ENCODE assay signal across 22 cellular contexts in genomic region chr2:200909958-200910357, GRCh38. TPM values are rescaled to one million over a fixed set of nuclear protein-coding genes. Genes with fewer than 3 reads are reported as not detected.
DNase-seq lines count a peak whose midpoint lies in the region; ATAC-seq, FAIRE-seq and TF ChIP-seq lines count a peak whose summit lies in the region.
"Had no signal": no experiment of that assay in that cellular context is flagged by ENCODE, and none has a peak within 500 bp of the region (broad histone marks: within the 10 kb centered on the region; RNA-seq: fewer than 3 reads in every experiment).

No MANE protein-coding gene starts in this region.

- TF ChIP-seq CTCF in A549 (IDR thresholded peaks at IDR 0.05) = no peak

- no peak for FAIRE-seq in A549 (lab: Jason Lieb, UNC)
- FAIRE-seq: A204.1, GM12891, GM18507 had no signal

- H3K4me1 Mint-ChIP-seq in activated T-cell treated with anti-CD3 and anti-CD28 coated beads, Interleukin-2, amount 50 U/mL, for 24 hours (ENCODE audit: low read depth) = no peaks in the 10 kb centered on the region
- no peaks in the 10 kb centered on the region for H3K4me1 Mint-ChIP-seq in stimulated activated effector memory CD8-positive, alpha-beta T cell treated with anti-CD3 and anti-CD28 coated beads, Interleukin-12 subunit alpha, Interleukin-12 subunit beta, amount 100 ng/mL, for 72 hours
- H3K4me1 Mint-ChIP-seq: GM23338, H9 had no signal

- H3K27me3 Mint-ChIP-seq in activated T-cell treated with anti-CD3 and anti-CD28 coated beads, Interleukin-2, amount 50 U/mL, for 24 hours = no peaks in the 10 kb centered on the region
- H3K27me3 Mint-ChIP-seq: CD4-positive, alpha-beta memory T cell had no signal

- peaks cover 82% of the 10 kb centered on the region for H3K36me3 Mint-ChIP-seq in activated T-cell treated with anti-CD3 and anti-CD28 coated beads, Interleukin-2, amount 50 U/mL, for 24 hours (ENCODE audit: low read depth)
- H3K36me3 Mint-ChIP-seq in stimulated activated effector memory CD8-positive, alpha-beta T cell treated with anti-CD3 and anti-CD28 coated beads, Interleukin-12 subunit alpha, Interleukin-12 subunit beta, amount 100 ng/mL, for 72 hours = peaks cover 96% of the 10 kb centered on the region

- no peaks in the 10 kb centered on the region for H3K9me3 Mint-ChIP-seq in activated T-cell treated with anti-CD3 and anti-CD28 coated beads, Interleukin-2, amount 50 U/mL, for 24 hours
- no peaks in the 10 kb centered on the region for H3K9me3 Mint-ChIP-seq in stimulated activated effector memory CD8-positive, alpha-beta T cell treated with anti-CD3 and anti-CD28 coated beads, Interleukin-12 subunit alpha, Interleukin-12 subunit beta, amount 100 ng/mL, for 72 hours
- H3K9me3 Mint-ChIP-seq: CD4-positive, alpha-beta memory T cell; GM23338; H9 had no signal

- no peak overlapping the region for H3K4me3 Mint-ChIP-seq in activated T-cell treated with anti-CD3 and anti-CD28 coated beads, Interleukin-2, amount 50 U/mL, for 24 hours
- no peak overlapping the region for H3K4me3 Mint-ChIP-seq in stimulated activated effector memory CD8-positive, alpha-beta T cell treated with anti-CD3 and anti-CD28 coated beads, Interleukin-12 subunit alpha, Interleukin-12 subunit beta, amount 100 ng/mL, for 72 hours
- H3K4me3 Mint-ChIP-seq: CD4-positive, alpha-beta memory T cell; GM23338; H9 had no signal

- WGBS in A549 (ENCODE audit: missing lambda C conversion rate) = 98% methylated on average over 4 of the region's 4 CpGs

- H3K4me1 ChIP-seq in A549 = no peaks in the 10 kb centered on the region
- H3K4me1 ChIP-seq: BE2C; BLaER1 treated with 17β-estradiol and CSF1 and Interleukin-3, amounts not matched to agents 10 nM and 100 nM had no signal

- TF ChIP-seq RAD21 in A549 (conservative IDR thresholded peaks at IDR 0.05 in 1 of 2, IDR thresholded peaks at IDR 0.05 in 1 of 2) = no peak

- POLR2A ChIA-PET in A549 (lab: Yijun Ruan, JAX) = no interaction called here

- H3K4me2 ChIP-seq in A549 = no peak overlapping the region
- H3K4me2 ChIP-seq: BLaER1 treated with 17β-estradiol and CSF1 and Interleukin-3, amounts not matched to agents 10 nM and 100 nM; GM23338 had no signal

- TF ChIP-seq EP300 in A549 (IDR thresholded peaks at IDR 0.05) = no peak

- H3K27ac Mint-ChIP-seq in activated T-cell treated with anti-CD3 and anti-CD28 coated beads, Interleukin-2, amount 50 U/mL, for 24 hours = peak overlapping the region; percentile 50
- peak overlapping the region; percentile 23 for H3K27ac Mint-ChIP-seq in stimulated activated effector memory CD8-positive, alpha-beta T cell treated with anti-CD3 and anti-CD28 coated beads, Interleukin-12 subunit alpha, Interleukin-12 subunit beta, amount 100 ng/mL, for 72 hours
- H3K27ac Mint-ChIP-seq: GM23338, H9 had no signal

- no peak for ATAC-seq in A549
- ATAC-seq in stimulated activated effector memory CD8-positive, alpha-beta T cell treated with anti-CD3 and anti-CD28 coated beads, Interleukin-12 subunit alpha, Interleukin-12 subunit beta, amount 100 ng/mL, for 72 hours = no peak
- ATAC-seq: GM23338, HCT116 had no signal

- H3K4me3 ChIP-seq in A549 = no peak overlapping the region
- H3K4me3 ChIP-seq: BLaER1 treated with 17β-estradiol and CSF1 and Interleukin-3, amounts not matched to agents 10 nM and 100 nM; GM23338 had no signal

- CTCF ChIA-PET in A549 (lab: Yijun Ruan, JAX) = interaction anchor here (0.6 to 1.4 kb wide), 4 partner anchors 9 to 323 kb away, joined by 3 to 4 read pairs (median 3); no protein-coding TSS in a partner anchor

- no peak for TF ChIP-seq POLR2A in A549 (IDR thresholded peaks at IDR 0.05; ENCODE audit: low read length)

- no peak for DNase-seq in activated T-cell treated with anti-CD3 and anti-CD28 coated beads, Interleukin-2, amount 50 U/mL, for 24 hours
- no peak for DNase-seq in activated T-cell treated with anti-CD3 and anti-CD28 coated beads, Interleukin-2, amount 50 U/mL, for 48 hours
- no peak for DNase-seq in A549 (ENCODE audit: low read depth in 1 of 2, low spot score in 1 of 2)
- no peak for DNase-seq in stimulated activated effector memory CD8-positive, alpha-beta T cell treated with anti-CD3 and anti-CD28 coated beads, Interleukin-12 subunit alpha, Interleukin-12 subunit beta, amount 100 ng/mL, for 72 hours (ENCODE audit: low spot score in 2 of 2)
- no peak for DNase-seq in stimulated activated CD8-positive, alpha-beta memory T cell treated with anti-CD3 and anti-CD28 coated beads, Interleukin-4, amount 100 ng/mL, for 48 hours
- DNase-seq: ACHN; AML-193; BE2C; Calu3; CD4-positive, alpha-beta memory T cell; COR-L47; DMS53; DMS79 treated with DMSO at 0.1 percent for 48 hours; GF-D8; H9 had no signal

- H3K9me3 ChIP-seq in A549 = no peaks in the 10 kb centered on the region
- H3K9me3 ChIP-seq: BE2C; BLaER1 treated with 17β-estradiol and CSF1 and Interleukin-3, amounts not matched to agents 10 nM and 100 nM had no signal

- H3K27ac ChIP-seq in A549 = no peak overlapping the region
- H3K27ac ChIP-seq: 22Rv1; BLaER1 treated with 17β-estradiol and CSF1 and Interleukin-3, amounts not matched to agents 10 nM and 100 nM had no signal

TF ChIP-seq in A549, 52 proteins besides CTCF, POLR2A, EP300 and RAD21:
- TF ChIP-seq FOSB (CRISPR knock-in tag; IDR thresholded peaks at IDR 0.05) (no peak), MAFK (IDR thresholded peaks at IDR 0.05; ENCODE audit: partially characterized antibody) (peak; percentile 36), JUNB (IDR thresholded peaks at IDR 0.05) (no peak), RARB (CRISPR knock-in tag; IDR thresholded peaks at IDR 0.05) (no peak), HOXB5 (CRISPR knock-in tag; IDR thresholded peaks at IDR 0.05) (no peak), CEBPB (IDR thresholded peaks at IDR 0.05) (no peak)
- TF ChIP-seq, protein P1, sequence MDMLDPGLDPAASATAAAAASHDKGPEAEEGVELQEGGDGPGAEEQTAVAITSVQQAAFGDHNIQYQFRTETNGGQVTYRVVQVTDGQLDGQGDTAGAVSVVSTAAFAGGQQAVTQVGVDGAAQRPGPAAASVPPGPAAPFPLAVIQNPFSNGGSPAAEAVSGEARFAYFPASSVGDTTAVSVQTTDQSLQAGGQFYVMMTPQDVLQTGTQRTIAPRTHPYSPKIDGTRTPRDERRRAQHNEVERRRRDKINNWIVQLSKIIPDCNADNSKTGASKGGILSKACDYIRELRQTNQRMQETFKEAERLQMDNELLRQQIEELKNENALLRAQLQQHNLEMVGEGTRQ (IDR thresholded peaks at IDR 0.05) = no peak
- TF ChIP-seq, protein P2, sequence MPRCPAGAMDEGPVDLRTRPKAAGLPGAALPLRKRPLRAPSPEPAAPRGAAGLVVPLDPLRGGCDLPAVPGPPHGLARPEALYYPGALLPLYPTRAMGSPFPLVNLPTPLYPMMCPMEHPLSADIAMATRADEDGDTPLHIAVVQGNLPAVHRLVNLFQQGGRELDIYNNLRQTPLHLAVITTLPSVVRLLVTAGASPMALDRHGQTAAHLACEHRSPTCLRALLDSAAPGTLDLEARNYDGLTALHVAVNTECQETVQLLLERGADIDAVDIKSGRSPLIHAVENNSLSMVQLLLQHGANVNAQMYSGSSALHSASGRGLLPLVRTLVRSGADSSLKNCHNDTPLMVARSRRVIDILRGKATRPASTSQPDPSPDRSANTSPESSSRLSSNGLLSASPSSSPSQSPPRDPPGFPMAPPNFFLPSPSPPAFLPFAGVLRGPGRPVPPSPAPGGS (IDR thresholded peaks at IDR 0.05) = no peak

RNA-seq across cellular contexts. Expression of gene NIF3L1, which starts 20.8 kb away (rescaled TPM):
- polyA plus RNA-seq in A549 (2011; rRNA removed) (103 and 127 TPM in 2 replicates), A549 (2017; fragmentation: RNase III; extraction: RNeasy Plus Mini Kit Qiagen cat#74134 plus additional on column Dnase treatment) (47.0 to 49.5 TPM (median 47.3 TPM) in 3 replicates)
- polyA plus RNA-seq in A549 (2012; cell fraction: cytosol; rRNA removed) = 72.7 and 77.0 TPM in 2 replicates
- 53.4 and 93.1 TPM in 2 replicates for polyA plus RNA-seq in A549 (2012; cell fraction: nucleus; rRNA removed)
- polyA minus RNA-seq in A549 (2011; rRNA and poly(A)+ RNA removed) = 65.9 and 77.4 TPM in 2 replicates

RNA-seq across cellular contexts. Expression of gene PPIL3, which starts 21.1 kb away (rescaled TPM):
- polyA plus RNA-seq in A549 (2011; rRNA removed) (62.6 and 75.6 TPM in 2 replicates), A549 (2017; fragmentation: RNase III; extraction: RNeasy Plus Mini Kit Qiagen cat#74134 plus additional on column Dnase treatment) (27.5 to 30.3 TPM (median 29.0 TPM) in 3 replicates)
- polyA plus RNA-seq in A549 (2012; cell fraction: cytosol; rRNA removed) = 18.4 and 23.3 TPM in 2 replicates
- 8.2 and 13.7 TPM in 2 replicates for polyA plus RNA-seq in A549 (2012; cell fraction: nucleus; rRNA removed)
- polyA minus RNA-seq in A549 (2011; rRNA and poly(A)+ RNA removed) = 10.4 and 11.4 TPM in 2 replicates

RNA-seq across cellular contexts. Expression of gene CLK1, which starts 45.5 kb away (rescaled TPM):
- polyA plus RNA-seq in A549 (2011; rRNA removed) (85.4 and 88.3 TPM in 2 replicates), A549 (2017; fragmentation: RNase III; extraction: RNeasy Plus Mini Kit Qiagen cat#74134 plus additional on column Dnase treatment) (35.5 to 39.8 TPM (median 36.5 TPM) in 3 replicates)
- 14.6 and 15.5 TPM in 2 replicates for polyA plus RNA-seq in A549 (2012; cell fraction: cytosol; rRNA removed)
- polyA plus RNA-seq in A549 (2012; cell fraction: nucleus; rRNA removed) = 26.7 and 60.2 TPM in 2 replicates
- 30.6 and 39.8 TPM in 2 replicates for polyA minus RNA-seq in A549 (2011; rRNA and poly(A)+ RNA removed)

RNA-seq across cellular contexts. Expression of gene ORC2, which starts 53.5 kb away (rescaled TPM):
- polyA plus RNA-seq in A549 (2011; rRNA removed) (20.9 and 23.3 TPM in 2 replicates), A549 (2017; fragmentation: RNase III; extraction: RNeasy Plus Mini Kit Qiagen cat#74134 plus additional on column Dnase treatment) (20.7 to 24.5 TPM (median 22.9 TPM) in 3 replicates)
- polyA plus RNA-seq in A549 (2012; cell fraction: cytosol; rRNA removed) = 3.5 and 4.1 TPM in 2 replicates
- 3.7 and 6.4 TPM in 2 replicates for polyA plus RNA-seq in A549 (2012; cell fraction: nucleus; rRNA removed)
- polyA minus RNA-seq in A549 (2011; rRNA and poly(A)+ RNA removed) = 8.7 and 9.1 TPM in 2 replicates
